1 cellular context compared by ENCODE assay signal in the genomic region with DNA sequence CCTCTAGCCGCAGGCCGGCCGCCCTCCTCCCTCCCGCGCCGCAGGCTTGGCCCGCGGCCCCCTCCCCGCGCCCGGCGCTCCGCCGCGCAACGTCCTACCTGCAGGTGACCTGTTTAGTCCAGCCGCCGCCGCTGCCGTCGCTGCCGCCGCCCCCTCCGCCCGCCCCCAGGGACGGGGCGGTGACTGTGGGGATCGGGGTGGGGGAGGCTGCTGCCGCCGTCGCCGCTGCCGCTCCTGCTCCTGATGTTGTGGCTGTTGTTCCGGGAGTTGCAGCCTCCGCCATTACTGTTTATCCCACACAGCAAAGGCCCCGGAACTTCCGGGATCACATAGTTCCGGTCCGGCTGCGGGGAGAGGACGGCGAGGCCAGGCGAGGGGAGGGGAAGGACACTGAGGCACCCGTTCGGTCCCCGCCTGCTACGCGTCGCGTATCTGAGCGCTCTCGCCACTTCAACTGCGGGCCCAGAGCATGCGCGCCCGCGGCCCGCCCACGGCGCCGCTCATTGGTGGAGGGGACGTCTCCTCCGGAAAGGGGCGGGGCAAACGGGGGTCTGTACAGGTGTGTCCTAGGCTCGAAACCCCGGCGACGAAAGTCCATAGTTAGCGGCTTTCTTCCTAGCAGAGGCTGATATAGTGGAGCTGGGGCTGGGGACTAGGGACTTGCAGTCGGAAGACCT.
TF ChIP-seq lines count a peak whose summit lies in the region.

A gene with protein sequence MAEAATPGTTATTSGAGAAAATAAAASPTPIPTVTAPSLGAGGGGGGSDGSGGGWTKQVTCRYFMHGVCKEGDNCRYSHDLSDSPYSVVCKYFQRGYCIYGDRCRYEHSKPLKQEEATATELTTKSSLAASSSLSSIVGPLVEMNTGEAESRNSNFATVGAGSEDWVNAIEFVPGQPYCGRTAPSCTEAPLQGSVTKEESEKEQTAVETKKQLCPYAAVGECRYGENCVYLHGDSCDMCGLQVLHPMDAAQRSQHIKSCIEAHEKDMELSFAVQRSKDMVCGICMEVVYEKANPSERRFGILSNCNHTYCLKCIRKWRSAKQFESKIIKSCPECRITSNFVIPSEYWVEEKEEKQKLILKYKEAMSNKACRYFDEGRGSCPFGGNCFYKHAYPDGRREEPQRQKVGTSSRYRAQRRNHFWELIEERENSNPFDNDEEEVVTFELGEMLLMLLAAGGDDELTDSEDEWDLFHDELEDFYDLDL (minus strand): TSS at position 444 of the 677 bp plus-strand sequence. CDS start 161 bp downstream, at position 283.

TF ChIP-seq in HepG2, 621 proteins besides CTCF, POLR2A, EP300 and RAD21 (continued from another document and continues in another):
- TF ChIP-seq, protein P1, sequence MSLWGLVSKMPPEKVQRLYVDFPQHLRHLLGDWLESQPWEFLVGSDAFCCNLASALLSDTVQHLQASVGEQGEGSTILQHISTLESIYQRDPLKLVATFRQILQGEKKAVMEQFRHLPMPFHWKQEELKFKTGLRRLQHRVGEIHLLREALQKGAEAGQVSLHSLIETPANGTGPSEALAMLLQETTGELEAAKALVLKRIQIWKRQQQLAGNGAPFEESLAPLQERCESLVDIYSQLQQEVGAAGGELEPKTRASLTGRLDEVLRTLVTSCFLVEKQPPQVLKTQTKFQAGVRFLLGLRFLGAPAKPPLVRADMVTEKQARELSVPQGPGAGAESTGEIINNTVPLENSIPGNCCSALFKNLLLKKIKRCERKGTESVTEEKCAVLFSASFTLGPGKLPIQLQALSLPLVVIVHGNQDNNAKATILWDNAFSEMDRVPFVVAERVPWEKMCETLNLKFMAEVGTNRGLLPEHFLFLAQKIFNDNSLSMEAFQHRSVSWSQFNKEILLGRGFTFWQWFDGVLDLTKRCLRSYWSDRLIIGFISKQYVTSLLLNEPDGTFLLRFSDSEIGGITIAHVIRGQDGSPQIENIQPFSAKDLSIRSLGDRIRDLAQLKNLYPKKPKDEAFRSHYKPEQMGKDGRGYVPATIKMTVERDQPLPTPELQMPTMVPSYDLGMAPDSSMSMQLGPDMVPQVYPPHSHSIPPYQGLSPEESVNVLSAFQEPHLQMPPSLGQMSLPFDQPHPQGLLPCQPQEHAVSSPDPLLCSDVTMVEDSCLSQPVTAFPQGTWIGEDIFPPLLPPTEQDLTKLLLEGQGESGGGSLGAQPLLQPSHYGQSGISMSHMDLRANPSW (CRISPR knock-in tag; IDR thresholded peaks at IDR 0.05; ENCODE audit: borderline replicate concordance) = 0 out of 2 replicates have a peak, but pooled peaks have one; percentile 20
- peak; percentile 77 for TF ChIP-seq ZFX (CRISPR knock-in tag; IDR thresholded peaks at IDR 0.05; ENCODE audit: low read depth)
- TF ChIP-seq, protein P2, sequence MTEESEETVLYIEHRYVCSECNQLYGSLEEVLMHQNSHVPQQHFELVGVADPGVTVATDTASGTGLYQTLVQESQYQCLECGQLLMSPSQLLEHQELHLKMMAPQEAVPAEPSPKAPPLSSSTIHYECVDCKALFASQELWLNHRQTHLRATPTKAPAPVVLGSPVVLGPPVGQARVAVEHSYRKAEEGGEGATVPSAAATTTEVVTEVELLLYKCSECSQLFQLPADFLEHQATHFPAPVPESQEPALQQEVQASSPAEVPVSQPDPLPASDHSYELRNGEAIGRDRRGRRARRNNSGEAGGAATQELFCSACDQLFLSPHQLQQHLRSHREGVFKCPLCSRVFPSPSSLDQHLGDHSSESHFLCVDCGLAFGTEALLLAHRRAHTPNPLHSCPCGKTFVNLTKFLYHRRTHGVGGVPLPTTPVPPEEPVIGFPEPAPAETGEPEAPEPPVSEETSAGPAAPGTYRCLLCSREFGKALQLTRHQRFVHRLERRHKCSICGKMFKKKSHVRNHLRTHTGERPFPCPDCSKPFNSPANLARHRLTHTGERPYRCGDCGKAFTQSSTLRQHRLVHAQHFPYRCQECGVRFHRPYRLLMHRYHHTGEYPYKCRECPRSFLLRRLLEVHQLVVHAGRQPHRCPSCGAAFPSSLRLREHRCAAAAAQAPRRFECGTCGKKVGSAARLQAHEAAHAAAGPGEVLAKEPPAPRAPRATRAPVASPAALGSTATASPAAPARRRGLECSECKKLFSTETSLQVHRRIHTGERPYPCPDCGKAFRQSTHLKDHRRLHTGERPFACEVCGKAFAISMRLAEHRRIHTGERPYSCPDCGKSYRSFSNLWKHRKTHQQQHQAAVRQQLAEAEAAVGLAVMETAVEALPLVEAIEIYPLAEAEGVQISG (CRISPR knock-in tag; IDR thresholded peaks at IDR 0.05) = peak; percentile 90
- peak; percentile 63 for TF ChIP-seq ZMYM4 (CRISPR knock-in tag; IDR thresholded peaks at IDR 0.05)
- TF ChIP-seq KAT7 (CRISPR knock-in tag; IDR thresholded peaks at IDR 0.05; ENCODE audit: borderline replicate concordance) = no peak; the same call in 1 of the 2 replicates
- TF ChIP-seq, protein P3, sequence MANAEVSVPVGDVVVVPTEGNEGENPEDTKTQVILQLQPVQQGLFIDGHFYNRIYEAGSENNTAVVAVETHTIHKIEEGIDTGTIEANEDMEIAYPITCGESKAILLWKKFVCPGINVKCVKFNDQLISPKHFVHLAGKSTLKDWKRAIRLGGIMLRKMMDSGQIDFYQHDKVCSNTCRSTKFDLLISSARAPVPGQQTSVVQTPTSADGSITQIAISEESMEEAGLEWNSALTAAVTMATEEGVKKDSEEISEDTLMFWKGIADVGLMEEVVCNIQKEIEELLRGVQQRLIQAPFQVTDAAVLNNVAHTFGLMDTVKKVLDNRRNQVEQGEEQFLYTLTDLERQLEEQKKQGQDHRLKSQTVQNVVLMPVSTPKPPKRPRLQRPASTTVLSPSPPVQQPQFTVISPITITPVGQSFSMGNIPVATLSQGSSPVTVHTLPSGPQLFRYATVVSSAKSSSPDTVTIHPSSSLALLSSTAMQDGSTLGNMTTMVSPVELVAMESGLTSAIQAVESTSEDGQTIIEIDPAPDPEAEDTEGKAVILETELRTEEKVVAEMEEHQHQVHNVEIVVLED (CRISPR knock-in tag; IDR thresholded peaks at IDR 0.05; ENCODE audit: borderline replicate concordance) = peak; percentile 83; the same call in 1 of the 2 replicates
- TF ChIP-seq, protein P4, sequence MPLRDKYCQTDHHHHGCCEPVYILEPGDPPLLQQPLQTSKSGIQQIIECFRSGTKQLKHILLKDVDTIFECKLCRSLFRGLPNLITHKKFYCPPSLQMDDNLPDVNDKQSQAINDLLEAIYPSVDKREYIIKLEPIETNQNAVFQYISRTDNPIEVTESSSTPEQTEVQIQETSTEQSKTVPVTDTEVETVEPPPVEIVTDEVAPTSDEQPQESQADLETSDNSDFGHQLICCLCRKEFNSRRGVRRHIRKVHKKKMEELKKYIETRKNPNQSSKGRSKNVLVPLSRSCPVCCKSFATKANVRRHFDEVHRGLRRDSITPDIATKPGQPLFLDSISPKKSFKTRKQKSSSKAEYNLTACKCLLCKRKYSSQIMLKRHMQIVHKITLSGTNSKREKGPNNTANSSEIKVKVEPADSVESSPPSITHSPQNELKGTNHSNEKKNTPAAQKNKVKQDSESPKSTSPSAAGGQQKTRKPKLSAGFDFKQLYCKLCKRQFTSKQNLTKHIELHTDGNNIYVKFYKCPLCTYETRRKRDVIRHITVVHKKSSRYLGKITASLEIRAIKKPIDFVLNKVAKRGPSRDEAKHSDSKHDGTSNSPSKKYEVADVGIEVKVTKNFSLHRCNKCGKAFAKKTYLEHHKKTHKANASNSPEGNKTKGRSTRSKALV (CRISPR knock-in tag; IDR thresholded peaks at IDR 0.05) = no peak
- no peak for TF ChIP-seq ZNF3 (CRISPR knock-in tag; IDR thresholded peaks at IDR 0.05)
- TF ChIP-seq LCORL (IDR thresholded peaks at IDR 0.05) = no peak
- peak; percentile 59 for TF ChIP-seq LCORL (CRISPR knock-in tag; IDR thresholded peaks at IDR 0.05)
- peak; percentile 79 for TF ChIP-seq ARHGAP35 (CRISPR knock-in tag; IDR thresholded peaks at IDR 0.05; ENCODE audit: borderline replicate concordance)
- TF ChIP-seq NFRKB (IDR thresholded peaks at IDR 0.05) = no peak
- peak in 1 of 2 experiments; percentile 75; a peak in 1 of 4 replicates for TF ChIP-seq KLF16 (CRISPR knock-in tag; IDR thresholded peaks at IDR 0.05)
- TF ChIP-seq CCDC6 (CRISPR knock-in tag; IDR thresholded peaks at IDR 0.05) = peak; percentile 20; the same call in 1 of the 2 replicates
- TF ChIP-seq, protein P5, sequence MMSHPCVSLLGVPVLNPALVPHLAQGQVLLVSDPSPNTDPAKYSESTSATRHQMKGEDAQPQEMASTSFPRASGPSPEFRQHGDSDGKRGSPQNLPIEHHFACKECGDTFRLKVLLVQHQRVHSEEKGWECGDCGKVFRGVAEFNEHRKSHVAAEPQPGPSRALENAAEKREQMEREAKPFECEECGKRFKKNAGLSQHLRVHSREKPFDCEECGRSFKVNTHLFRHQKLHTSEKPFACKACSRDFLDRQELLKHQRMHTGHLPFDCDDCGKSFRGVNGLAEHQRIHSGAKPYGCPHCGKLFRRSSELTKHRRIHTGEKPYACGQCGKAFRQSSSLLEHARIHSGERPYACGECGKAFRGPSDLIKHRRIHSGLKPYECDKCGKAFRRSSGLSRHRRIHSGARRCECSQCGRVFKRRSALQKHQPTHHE (CRISPR knock-in tag; IDR thresholded peaks at IDR 0.05; ENCODE audit: borderline replicate concordance) = peak; percentile 76; the same call in 1 of the 2 replicates
- TF ChIP-seq SYNCRIP (IDR thresholded peaks at IDR 0.05; ENCODE audit: insufficient read depth, low read depth, low read length) = no peak
- no peak; the same call in 1 of the 2 replicates for TF ChIP-seq TBX2 (CRISPR knock-in tag; IDR thresholded peaks at IDR 0.05; ENCODE audit: borderline replicate concordance)
- no peak for TF ChIP-seq CHD2 (IDR thresholded peaks at IDR 0.05; ENCODE audit: low read depth, low read length)
- TF ChIP-seq, protein P6, sequence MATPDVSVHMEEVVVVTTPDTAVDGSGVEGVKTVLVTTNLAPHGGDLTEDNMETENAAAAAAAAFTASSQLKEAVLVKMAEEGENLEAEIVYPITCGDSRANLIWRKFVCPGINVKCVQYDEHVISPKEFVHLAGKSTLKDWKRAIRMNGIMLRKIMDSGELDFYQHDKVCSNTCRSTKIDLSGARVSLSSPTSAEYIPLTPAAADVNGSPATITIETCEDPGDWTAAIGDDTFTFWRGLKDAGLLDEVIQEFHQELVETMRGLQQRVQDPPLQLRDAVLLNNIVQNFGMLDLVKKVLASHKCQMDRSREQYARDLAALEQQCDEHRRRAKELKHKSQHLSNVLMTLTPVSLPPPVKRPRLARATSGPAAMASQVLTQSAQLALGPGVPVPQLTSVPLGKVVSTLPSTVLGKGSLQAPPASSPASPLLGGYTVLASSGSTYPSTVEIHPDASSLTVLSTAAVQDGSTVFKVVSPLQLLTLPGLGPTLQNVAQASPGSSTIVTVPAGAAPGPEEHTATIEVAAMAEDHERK (CRISPR knock-in tag; IDR thresholded peaks at IDR 0.05; ENCODE audit: low read depth) = peak; percentile 54; the same call in 1 of the 2 replicates
- no peak for TF ChIP-seq ZNF567 (CRISPR knock-in tag; IDR thresholded peaks at IDR 0.05; ENCODE audit: borderline replicate concordance)
- TF ChIP-seq, protein P7, sequence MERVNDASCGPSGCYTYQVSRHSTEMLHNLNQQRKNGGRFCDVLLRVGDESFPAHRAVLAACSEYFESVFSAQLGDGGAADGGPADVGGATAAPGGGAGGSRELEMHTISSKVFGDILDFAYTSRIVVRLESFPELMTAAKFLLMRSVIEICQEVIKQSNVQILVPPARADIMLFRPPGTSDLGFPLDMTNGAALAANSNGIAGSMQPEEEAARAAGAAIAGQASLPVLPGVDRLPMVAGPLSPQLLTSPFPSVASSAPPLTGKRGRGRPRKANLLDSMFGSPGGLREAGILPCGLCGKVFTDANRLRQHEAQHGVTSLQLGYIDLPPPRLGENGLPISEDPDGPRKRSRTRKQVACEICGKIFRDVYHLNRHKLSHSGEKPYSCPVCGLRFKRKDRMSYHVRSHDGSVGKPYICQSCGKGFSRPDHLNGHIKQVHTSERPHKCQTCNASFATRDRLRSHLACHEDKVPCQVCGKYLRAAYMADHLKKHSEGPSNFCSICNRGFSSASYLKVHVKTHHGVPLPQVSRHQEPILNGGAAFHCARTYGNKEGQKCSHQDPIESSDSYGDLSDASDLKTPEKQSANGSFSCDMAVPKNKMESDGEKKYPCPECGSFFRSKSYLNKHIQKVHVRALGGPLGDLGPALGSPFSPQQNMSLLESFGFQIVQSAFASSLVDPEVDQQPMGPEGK (CRISPR knock-in tag; IDR thresholded peaks at IDR 0.05) = peak; percentile 72; the same call in 1 of the 2 replicates
- no peak; the same call in 1 of the 2 replicates for TF ChIP-seq HOXA9 (CRISPR knock-in tag; IDR thresholded peaks at IDR 0.05; ENCODE audit: borderline replicate concordance)
- 0 out of 2 replicates have a peak, but pooled peaks have one; percentile 75 for TF ChIP-seq ZNF431 (CRISPR knock-in tag; IDR thresholded peaks at IDR 0.05; ENCODE audit: borderline replicate concordance, low read depth)
- TF ChIP-seq GFI1 (CRISPR knock-in tag; IDR thresholded peaks at IDR 0.05; ENCODE audit: borderline replicate concordance) = no peak
- TF ChIP-seq, protein P8, sequence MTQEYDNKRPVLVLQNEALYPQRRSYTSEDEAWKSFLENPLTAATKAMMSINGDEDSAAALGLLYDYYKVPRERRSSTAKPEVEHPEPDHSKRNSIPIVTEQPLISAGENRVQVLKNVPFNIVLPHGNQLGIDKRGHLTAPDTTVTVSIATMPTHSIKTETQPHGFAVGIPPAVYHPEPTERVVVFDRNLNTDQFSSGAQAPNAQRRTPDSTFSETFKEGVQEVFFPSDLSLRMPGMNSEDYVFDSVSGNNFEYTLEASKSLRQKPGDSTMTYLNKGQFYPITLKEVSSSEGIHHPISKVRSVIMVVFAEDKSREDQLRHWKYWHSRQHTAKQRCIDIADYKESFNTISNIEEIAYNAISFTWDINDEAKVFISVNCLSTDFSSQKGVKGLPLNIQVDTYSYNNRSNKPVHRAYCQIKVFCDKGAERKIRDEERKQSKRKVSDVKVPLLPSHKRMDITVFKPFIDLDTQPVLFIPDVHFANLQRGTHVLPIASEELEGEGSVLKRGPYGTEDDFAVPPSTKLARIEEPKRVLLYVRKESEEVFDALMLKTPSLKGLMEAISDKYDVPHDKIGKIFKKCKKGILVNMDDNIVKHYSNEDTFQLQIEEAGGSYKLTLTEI (CRISPR knock-in tag; conservative IDR thresholded peaks at IDR 0.05) = no peak
- TF ChIP-seq ZNF446 (CRISPR knock-in tag; IDR thresholded peaks at IDR 0.05) = 0 out of 2 replicates have a peak, but pooled peaks have one; percentile 21
- TF ChIP-seq, protein P9, sequence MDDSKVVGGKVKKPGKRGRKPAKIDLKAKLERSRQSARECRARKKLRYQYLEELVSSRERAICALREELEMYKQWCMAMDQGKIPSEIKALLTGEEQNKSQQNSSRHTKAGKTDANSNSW (CRISPR knock-in tag; IDR thresholded peaks at IDR 0.05; ENCODE audit: borderline replicate concordance) = no peak
- TF ChIP-seq, protein P10, sequence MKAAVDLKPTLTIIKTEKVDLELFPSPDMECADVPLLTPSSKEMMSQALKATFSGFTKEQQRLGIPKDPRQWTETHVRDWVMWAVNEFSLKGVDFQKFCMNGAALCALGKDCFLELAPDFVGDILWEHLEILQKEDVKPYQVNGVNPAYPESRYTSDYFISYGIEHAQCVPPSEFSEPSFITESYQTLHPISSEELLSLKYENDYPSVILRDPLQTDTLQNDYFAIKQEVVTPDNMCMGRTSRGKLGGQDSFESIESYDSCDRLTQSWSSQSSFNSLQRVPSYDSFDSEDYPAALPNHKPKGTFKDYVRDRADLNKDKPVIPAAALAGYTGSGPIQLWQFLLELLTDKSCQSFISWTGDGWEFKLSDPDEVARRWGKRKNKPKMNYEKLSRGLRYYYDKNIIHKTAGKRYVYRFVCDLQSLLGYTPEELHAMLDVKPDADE (CRISPR knock-in tag; IDR thresholded peaks at IDR 0.05) = no peak
- no peak for TF ChIP-seq MZF1 (CRISPR knock-in tag; IDR thresholded peaks at IDR 0.05; ENCODE audit: borderline replicate concordance)
- no peak for TF ChIP-seq ZNF547 (CRISPR knock-in tag; IDR thresholded peaks at IDR 0.05)
- 0 out of 2 replicates have a peak, but pooled peaks have one; percentile 39 for TF ChIP-seq ZSCAN31 (CRISPR knock-in tag; IDR thresholded peaks at IDR 0.05; ENCODE audit: low read depth)
